In genomic region chr5:870973-871372, GRCh38 we compare ENCODE assay signal across 39 cellular contexts. TPM values are rescaled to one million over a fixed set of nuclear protein-coding genes. Genes with fewer than 3 reads are reported as not detected.
"Had no signal": no experiment of that assay in that cellular context is flagged by ENCODE, and none has a peak within 500 bp of the region (broad histone marks: within the 10 kb centered on the region; RNA-seq: fewer than 3 reads in every experiment).

No MANE protein-coding gene starts in this region.

- H3K9me3 Mint-ChIP-seq: activated CD4-positive, alpha-beta memory T cell treated with anti-CD3 and anti-CD28 coated beads, Interleukin-2, amount 10 ng/mL, durations not matched to agents 7 days and 5 days; activated CD4-positive, alpha-beta T cell treated with anti-CD3 and anti-CD28 coated beads, Interleukin-2, amount 10 ng/mL, durations not matched to agents 7 days and 5 days; activated naive CD4-positive, alpha-beta T cell treated with anti-CD3 and anti-CD28 coated beads, Interleukin-2, amount 10 ng/mL, durations not matched to agents 7 days and 5 days; activated naive CD4-positive, alpha-beta T cell treated with anti-CD3 and anti-CD28 coated beads, Interleukin-2, amount 50 U/mL, for 24 hours; activated naive CD8-positive, alpha-beta T cell treated with anti-CD3 and anti-CD28 coated beads, Interleukin-2, amount 10 ng/mL, durations not matched to agents 7 days and 5 days; activated naive CD8-positive, alpha-beta T cell treated with anti-CD3 and anti-CD28 coated beads, Interleukin-2, amount 50 U/mL, for 24 hours; activated T-cell treated with anti-CD3 and anti-CD28 coated beads, Interleukin-2, amount 50 U/mL, for 24 hours; activated T-helper 2 cell treated with anti-CD3 and anti-CD28 coated beads, Interferon-gamma antibody, Interleukin-2, Interleukin-4, amounts not matched to agents 10 μg/mL and 5 μg/mL and 100 μg/mL, durations not matched to agents 14 hours and 24 hours and 36 hours; brain; T-helper 1 cell treated with Interleukin-12 subunit alpha and Interleukin-12 subunit beta and Interleukin-4 antibody, amounts not matched to agents 30 μg/mL and 1 μg/mL, for 36 hours; T-helper 2 cell treated with Interferon-gamma antibody and Interleukin-4, amounts not matched to agents 5 μg/mL and 100 μg/mL, for 36 hours; WTC11 had no signal

- ATAC-seq: activated CD4-positive, alpha-beta T cell treated with anti-CD3 and anti-CD28 coated beads for 36 hours; activated CD4-positive, CD25-positive, alpha-beta regulatory T cell treated with anti-CD3 and anti-CD28 coated beads, Interleukin-2, amount 50 U/mL, for 24 hours; activated CD8-positive, alpha-beta memory T cell treated with anti-CD3 and anti-CD28 coated beads, Interleukin-2, amount 10 ng/mL, durations not matched to agents 7 days and 5 days; activated CD8-positive, alpha-beta T cell treated with anti-CD3 and anti-CD28 coated beads, Interleukin-2, amount 10 ng/mL, durations not matched to agents 7 days and 5 days; activated naive CD8-positive, alpha-beta T cell treated with anti-CD3 and anti-CD28 coated beads, Interleukin-2, amount 50 U/mL, for 24 hours; WTC11 had no signal

- DNase-seq: activated CD4-positive, alpha-beta memory T cell treated with anti-CD3 and anti-CD28 coated beads, Interleukin-2, amount 10 ng/mL, durations not matched to agents 7 days and 5 days; activated CD4-positive, alpha-beta T cell treated with anti-CD3 and anti-CD28 coated beads for 1 hour; activated CD4-positive, alpha-beta T cell treated with anti-CD3 and anti-CD28 coated beads for 36 hours; activated CD4-positive, alpha-beta T cell treated with anti-CD3 and anti-CD28 coated beads for 48 hours; activated CD4-positive, alpha-beta T cell treated with anti-CD3 and anti-CD28 coated beads, Interleukin-2, amount 10 ng/mL, durations not matched to agents 7 days and 5 days; activated CD4-positive, alpha-beta T cell treated with anti-CD3 and anti-CD28 coated beads, Interleukin-2, amount 50 U/mL, for 48 hours; activated CD4-positive, CD25-positive, alpha-beta regulatory T cell; activated CD8-positive, alpha-beta memory T cell treated with anti-CD3 and anti-CD28 coated beads for 24 hours; activated CD8-positive, alpha-beta memory T cell treated with anti-CD3 and anti-CD28 coated beads, Interleukin-2, amount 10 ng/mL, durations not matched to agents 7 days and 5 days; activated CD8-positive, alpha-beta memory T cell treated with anti-CD3 and anti-CD28 coated beads, Interleukin-2, amount 50 U/mL, for 48 hours; activated CD8-positive, alpha-beta T cell treated with anti-CD3 and anti-CD28 coated beads, Interleukin-2, amount 10 ng/mL, durations not matched to agents 7 days and 5 days; activated effector memory CD4-positive, alpha-beta T cell treated with Interleukin-2 at 50 U/mL for 16 hours; activated gamma-delta T cell; activated naive CD4-positive, alpha-beta T cell treated with anti-CD3 and anti-CD28 coated beads, Interleukin-2, amount 10 ng/mL, durations not matched to agents 7 days and 5 days; activated naive CD4-positive, alpha-beta T cell treated with Interleukin-2 at 50 U/mL for 16 hours; activated naive CD8-positive, alpha-beta T cell treated with anti-CD3 and anti-CD28 coated beads, Interleukin-2, amount 10 ng/mL, durations not matched to agents 7 days and 5 days; activated naive CD8-positive, alpha-beta T cell treated with anti-CD3 and anti-CD28 coated beads, Interleukin-2, amount 50 U/mL, for 24 hours; activated T-cell treated with anti-CD3 and anti-CD28 coated beads, Interleukin-2, amount 50 U/mL, for 24 hours; activated T-cell treated with anti-CD3 and anti-CD28 coated beads, Interleukin-2, amount 50 U/mL, for 48 hours; amygdala; anterior cingulate cortex; caudate nucleus; SW 1271; T-helper 1 cell; T-helper 2 cell; T-helper 9 cell; WERI-Rb-1 had no signal

- H3K9me3 ChIP-seq: ascending aorta had no signal

- FAIRE-seq: bronchial epithelial cell, TTC549 had no signal

- H3K4me1 Mint-ChIP-seq: activated CD4-positive, alpha-beta memory T cell treated with anti-CD3 and anti-CD28 coated beads, Interleukin-2, amount 10 ng/mL, durations not matched to agents 7 days and 5 days; activated CD4-positive, alpha-beta T cell treated with anti-CD3 and anti-CD28 coated beads for 36 hours; activated CD4-positive, alpha-beta T cell treated with anti-CD3 and anti-CD28 coated beads, Interleukin-2, amount 10 ng/mL, durations not matched to agents 7 days and 5 days; activated CD8-positive, alpha-beta memory T cell treated with anti-CD3 and anti-CD28 coated beads, Interleukin-2, amount 10 ng/mL, durations not matched to agents 7 days and 5 days; activated naive CD4-positive, alpha-beta T cell treated with anti-CD3 and anti-CD28 coated beads, Interleukin-2, amount 50 U/mL, for 24 hours; brain; WTC11 had no signal

- H3K4me3 Mint-ChIP-seq: activated CD4-positive, alpha-beta memory T cell treated with anti-CD3 and anti-CD28 coated beads, Interleukin-2, amount 10 ng/mL, durations not matched to agents 7 days and 5 days; activated CD4-positive, alpha-beta T cell treated with anti-CD3 and anti-CD28 coated beads for 36 hours; activated CD4-positive, alpha-beta T cell treated with anti-CD3 and anti-CD28 coated beads, Interleukin-2, amount 10 ng/mL, durations not matched to agents 7 days and 5 days; activated CD8-positive, alpha-beta memory T cell treated with anti-CD3 and anti-CD28 coated beads, Interleukin-2, amount 10 ng/mL, durations not matched to agents 7 days and 5 days; activated CD8-positive, alpha-beta T cell treated with anti-CD3 and anti-CD28 coated beads, Interleukin-2, amount 10 ng/mL, durations not matched to agents 7 days and 5 days; activated naive CD4-positive, alpha-beta T cell treated with anti-CD3 and anti-CD28 coated beads, Interleukin-2, amount 10 ng/mL, durations not matched to agents 7 days and 5 days; activated naive CD4-positive, alpha-beta T cell treated with anti-CD3 and anti-CD28 coated beads, Interleukin-2, amount 50 U/mL, for 24 hours; activated naive CD8-positive, alpha-beta T cell; activated naive CD8-positive, alpha-beta T cell treated with anti-CD3 and anti-CD28 coated beads, Interleukin-2, amount 10 ng/mL, durations not matched to agents 7 days and 5 days; activated naive CD8-positive, alpha-beta T cell treated with anti-CD3 and anti-CD28 coated beads, Interleukin-2, amount 50 U/mL, for 24 hours; activated T-cell treated with anti-CD3 and anti-CD28 coated beads, Interleukin-2, amount 50 U/mL, for 24 hours; brain; T-helper 1 cell treated with Interleukin-12 subunit alpha and Interleukin-12 subunit beta and Interleukin-4 antibody, amounts not matched to agents 30 μg/mL and 1 μg/mL, for 36 hours; T-helper 2 cell treated with Interferon-gamma antibody and Interleukin-4, amounts not matched to agents 5 μg/mL and 100 μg/mL, for 36 hours; WTC11 had no signal

- H3K4me3 ChIP-seq: ascending aorta, cardiac muscle cell had no signal

- H3K27ac ChIP-seq: ascending aorta, cardiac muscle cell, WERI-Rb-1 had no signal

- H3K27me3 Mint-ChIP-seq: activated CD4-positive, alpha-beta memory T cell treated with anti-CD3 and anti-CD28 coated beads, Interleukin-2, amount 10 ng/mL, durations not matched to agents 7 days and 5 days; activated CD4-positive, alpha-beta T cell treated with anti-CD3 and anti-CD28 coated beads for 36 hours; activated CD4-positive, alpha-beta T cell treated with anti-CD3 and anti-CD28 coated beads, Interleukin-2, amount 10 ng/mL, durations not matched to agents 7 days and 5 days; activated CD8-positive, alpha-beta memory T cell treated with anti-CD3 and anti-CD28 coated beads, Interleukin-2, amount 10 ng/mL, durations not matched to agents 7 days and 5 days; activated naive CD4-positive, alpha-beta T cell treated with anti-CD3 and anti-CD28 coated beads, Interleukin-2, amount 10 ng/mL, durations not matched to agents 7 days and 5 days; activated naive CD4-positive, alpha-beta T cell treated with anti-CD3 and anti-CD28 coated beads, Interleukin-2, amount 50 U/mL, for 24 hours; activated naive CD8-positive, alpha-beta T cell; activated naive CD8-positive, alpha-beta T cell treated with anti-CD3 and anti-CD28 coated beads, Interleukin-2, amount 10 ng/mL, durations not matched to agents 7 days and 5 days; activated naive CD8-positive, alpha-beta T cell treated with anti-CD3 and anti-CD28 coated beads, Interleukin-2, amount 50 U/mL, for 24 hours; activated T-cell treated with anti-CD3 and anti-CD28 coated beads, Interleukin-2, amount 50 U/mL, for 24 hours; brain had no signal

- H3K4me1 ChIP-seq: ascending aorta had no signal

- H3K27me3 ChIP-seq: ascending aorta, cardiac muscle cell had no signal

- H3K27ac Mint-ChIP-seq: activated CD4-positive, alpha-beta memory T cell treated with anti-CD3 and anti-CD28 coated beads, Interleukin-2, amount 10 ng/mL, durations not matched to agents 7 days and 5 days; activated CD4-positive, alpha-beta T cell treated with anti-CD3 and anti-CD28 coated beads for 36 hours; activated CD4-positive, alpha-beta T cell treated with anti-CD3 and anti-CD28 coated beads, Interleukin-2, amount 10 ng/mL, durations not matched to agents 7 days and 5 days; activated CD8-positive, alpha-beta memory T cell treated with anti-CD3 and anti-CD28 coated beads, Interleukin-2, amount 10 ng/mL, durations not matched to agents 7 days and 5 days; activated CD8-positive, alpha-beta T cell treated with anti-CD3 and anti-CD28 coated beads, Interleukin-2, amount 10 ng/mL, durations not matched to agents 7 days and 5 days; activated naive CD4-positive, alpha-beta T cell treated with anti-CD3 and anti-CD28 coated beads, Interleukin-2, amount 10 ng/mL, durations not matched to agents 7 days and 5 days; activated naive CD4-positive, alpha-beta T cell treated with anti-CD3 and anti-CD28 coated beads, Interleukin-2, amount 50 U/mL, for 24 hours; activated naive CD8-positive, alpha-beta T cell; activated naive CD8-positive, alpha-beta T cell treated with anti-CD3 and anti-CD28 coated beads, Interleukin-2, amount 10 ng/mL, durations not matched to agents 7 days and 5 days; activated naive CD8-positive, alpha-beta T cell treated with anti-CD3 and anti-CD28 coated beads, Interleukin-2, amount 50 U/mL, for 24 hours; activated T-cell treated with anti-CD3 and anti-CD28 coated beads, Interleukin-2, amount 50 U/mL, for 24 hours; activated T-helper 2 cell treated with anti-CD3 and anti-CD28 coated beads, Interferon-gamma antibody, Interleukin-2, Interleukin-4, amounts not matched to agents 10 μg/mL and 5 μg/mL and 100 μg/mL, durations not matched to agents 14 hours and 24 hours and 36 hours; brain; T-helper 1 cell treated with Interleukin-12 subunit alpha and Interleukin-12 subunit beta and Interleukin-4 antibody, amounts not matched to agents 30 μg/mL and 1 μg/mL, for 36 hours; T-helper 2 cell treated with Interferon-gamma antibody and Interleukin-4, amounts not matched to agents 5 μg/mL and 100 μg/mL, for 36 hours; WTC11 had no signal

RNA-seq across cellular contexts. Expression of gene ZDHHC11, which starts 20.2 kb away (rescaled TPM):
- total RNA-seq: ascending aorta had no signal

RNA-seq across cellular contexts. Expression of gene TRIP13, which starts 21.7 kb away (rescaled TPM):
- total RNA-seq: ascending aorta had no signal
